ENCODE assay signal across 20 cellular contexts in the genomic region with DNA sequence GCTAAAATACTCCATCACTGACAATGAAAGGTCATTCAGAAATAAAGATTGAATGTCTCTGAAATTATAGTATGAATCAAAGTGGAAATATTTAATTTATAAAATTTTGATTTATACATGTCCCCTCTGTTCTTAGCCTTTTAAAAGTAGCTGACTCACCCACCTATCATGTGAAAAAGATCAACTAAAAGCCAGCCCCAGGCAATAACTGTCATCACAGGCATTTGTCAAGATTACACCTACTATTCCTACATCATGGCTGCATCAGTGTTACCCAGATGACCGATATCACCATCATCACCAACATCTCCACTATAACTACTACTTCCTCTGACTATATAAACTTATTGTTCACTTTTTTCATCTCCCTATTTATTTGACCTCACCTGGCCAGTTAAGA. TPM values are rescaled to one million over a fixed set of nuclear protein-coding genes. Genes with fewer than 3 reads are reported as not detected.
DNase-seq lines count a peak whose midpoint lies in the region; ATAC-seq, FAIRE-seq and TF ChIP-seq lines count a peak whose summit lies in the region.
"Had no signal": no experiment of that assay in that cellular context is flagged by ENCODE, and none has a peak within 500 bp of the region (broad histone marks: within the 10 kb centered on the region; RNA-seq: fewer than 3 reads in every experiment).

No MANE protein-coding gene starts in this region.

- H3K9me2 ChIP-seq in PC-3 (replicated peaks; ENCODE audit: low read length): no peaks in the 10 kb centered on the region

- H3K9me3 ChIP-seq in PC-3 (ENCODE audit: low read length) (no peaks in the 10 kb centered on the region), suprapubic skin (no peaks in the 10 kb centered on the region)
- H3K9me3 ChIP-seq: colonic mucosa, neutrophil, tibial artery had no signal

- H3K4me3 ChIP-seq in PC-3 (ENCODE audit: low read length) (no peak overlapping the region), suprapubic skin (no peak overlapping the region)
- H3K4me3 ChIP-seq: colonic mucosa, smooth muscle cell, tibial artery had no signal

- TF ChIP-seq CTCF in PC-3 (conservative IDR thresholded peaks at IDR 0.05; ENCODE audit: low read depth, low read length) (no peak), suprapubic skin (IDR thresholded peaks at IDR 0.05) (no peak)

- no TSS peak for BruUV-seq in PC-3 (replicated peaks; lab: Mats Ljungman, UMichigan)

- no peak for TF ChIP-seq POLR2A in H54 (IDR thresholded peaks at IDR 0.05; ENCODE audit: low read depth, low read length)
- no peak for TF ChIP-seq POLR2A in suprapubic skin (IDR thresholded peaks at IDR 0.05)

- POLR2A ChIA-PET in PC-3 (lab: Charles Lee; ENCODE audit: unreplicated experiment): no interaction called here

- no peak overlapping the region for H3K9ac ChIP-seq in PC-3 (ENCODE audit: low read length)

- DNase-seq in COLO829 (ENCODE audit: low spot score) (peak; percentile 68), H54 (ENCODE audit: insufficient read length, low spot score) (no peak), PC-3 (peak; percentile 86), epithelial cell of prostate (ENCODE audit: low read depth, low spot score) (peak; percentile 69), activated T-cell treated with anti-CD3 and anti-CD28 coated beads for 4 hours (no peak), suprapubic skin (ENCODE audit: low spot score in 2 of 2) (no peak), NCI-H82 (lab: John Stamatoyannopoulos, UW) (no peak)
- DNase-seq in activated CD4-positive, CD25-positive, alpha-beta regulatory T cell treated with anti-CD3 and anti-CD28 coated beads, Interleukin-2, amount 50 U/mL, for 72 hours: no peak
- DNase-seq: activated CD4-positive, alpha-beta T cell treated with anti-CD3 and anti-CD28 coated beads for 4 hours; CD4-positive, CD25-positive, alpha-beta regulatory T cell; colonic mucosa; NCI-H187 treated with DMSO at 0.1 percent for 48 hours; NCI-H345; stimulated activated CD4-positive, alpha-beta T cell treated with anti-CD3 and anti-CD28 coated beads, Interleukin-4, amount 100 ng/mL, for 1 hour; stimulated activated naive CD8-positive, alpha-beta T cell treated with anti-CD3 and anti-CD28 coated beads, Interleukin-15, Interleukin-2, amounts not matched to agents 100 U/mL and 50 U/mL, for 24 hours; SW 1271; tibial artery had no signal

- 68% methylated on average over 1 of the region's 1 CpG for WGBS in suprapubic skin

- H3K27me3 ChIP-seq in PC-3 (ENCODE audit: low read length): no peaks in the 10 kb centered on the region
- H3K27me3 ChIP-seq in suprapubic skin: no peaks in the 10 kb centered on the region
- H3K27me3 ChIP-seq: colonic mucosa, neutrophil had no signal

- no peaks in the 10 kb centered on the region for H4K20me1 ChIP-seq in PC-3 (ENCODE audit: low read length)

- CTCF ChIA-PET in PC-3 (lab: Charles Lee): interaction anchor here (1.2 kb wide), 1 partner anchor 133 kb away, joined by 3 read pairs; a partner anchor contains a TSS

- H3K79me2 ChIP-seq in PC-3 (ENCODE audit: low read length): no peaks in the 10 kb centered on the region

- intact Hi-C loops in PC-3 (cut with micrococcal nuclease): no loop called here

- TF ChIP-seq EP300 in suprapubic skin (IDR thresholded peaks at IDR 0.05): no peak

- no peaks in the 10 kb centered on the region for H3F3A ChIP-seq in PC-3 (ENCODE audit: low read length, unreplicated experiment)

- H2AFZ ChIP-seq in PC-3 (ENCODE audit: low read length): no peak overlapping the region

- ATAC-seq in PC-3: peak; percentile 81
- ATAC-seq: HepG2; stimulated activated naive CD8-positive, alpha-beta T cell treated with anti-CD3 and anti-CD28 coated beads, Interleukin-15, Interleukin-2, amounts not matched to agents 100 U/mL and 50 U/mL, for 24 hours had no signal

- H3K4me1 ChIP-seq in PC-3 (ENCODE audit: insufficient read depth, low read length) (peaks cover 23% of the 10 kb centered on the region), suprapubic skin (peaks cover 3% of the 10 kb centered on the region)
- H3K4me1 ChIP-seq: colonic mucosa, tibial artery had no signal

- FAIRE-seq in H54 (lab: Jason Lieb, UNC): peak; percentile 53
- FAIRE-seq: HepG2 had no signal

- no peaks in the 10 kb centered on the region; the same call in 1 of the 2 replicates for H3K36me3 ChIP-seq in PC-3 (ENCODE audit: low read depth, low read length)
- no peaks in the 10 kb centered on the region for H3K36me3 ChIP-seq in suprapubic skin
- H3K36me3 ChIP-seq: colonic mucosa, neutrophil, tibial artery had no signal

- peak overlapping the region; percentile 61 for H3K27ac ChIP-seq in PC-3 (ENCODE audit: low read length)
- peak overlapping the region; percentile 68 for H3K27ac ChIP-seq in epithelial cell of prostate
- H3K27ac ChIP-seq in suprapubic skin: no peak overlapping the region
- H3K27ac ChIP-seq: colonic mucosa, neutrophil, tibial artery had no signal

- H3K4me2 ChIP-seq in PC-3 (ENCODE audit: low read length): peak overlapping the region; percentile 79; the same call in 1 of the 2 replicates
- H3K4me2 ChIP-seq: smooth muscle cell had no signal

RNA-seq across cellular contexts. Expression of a gene that starts 14.3 kb away (rescaled TPM):
- 21.5 and 21.9 TPM in 2 replicates for total RNA-seq in PC-3 (2014; rRNA removed)
- 10 to 100 TPM; 35.6 to 48.5 (median 39.3) TPM for total RNA-seq in suprapubic skin

Comparison
In these comparisons a context has a peak if more than half of its experiments do, and no peak if none do; other contexts are left out.
1. DNase-seq: peak in COLO829 (single experiment), PC-3 (single experiment) and epithelial cell of prostate (single experiment); none in H54 (single experiment), activated T-cell treated with anti-CD3 and anti-CD28 coated beads for 4 hours (single experiment), activated CD4-positive, CD25-positive, alpha-beta regulatory T cell treated with anti-CD3 and anti-CD28 coated beads, Interleukin-2, amount 50 U/mL, for 72 hours (single experiment), suprapubic skin (0 of 2) and NCI-H82 (single experiment).